10 cellular contexts compared by ENCODE assay signal in the genomic region with DNA sequence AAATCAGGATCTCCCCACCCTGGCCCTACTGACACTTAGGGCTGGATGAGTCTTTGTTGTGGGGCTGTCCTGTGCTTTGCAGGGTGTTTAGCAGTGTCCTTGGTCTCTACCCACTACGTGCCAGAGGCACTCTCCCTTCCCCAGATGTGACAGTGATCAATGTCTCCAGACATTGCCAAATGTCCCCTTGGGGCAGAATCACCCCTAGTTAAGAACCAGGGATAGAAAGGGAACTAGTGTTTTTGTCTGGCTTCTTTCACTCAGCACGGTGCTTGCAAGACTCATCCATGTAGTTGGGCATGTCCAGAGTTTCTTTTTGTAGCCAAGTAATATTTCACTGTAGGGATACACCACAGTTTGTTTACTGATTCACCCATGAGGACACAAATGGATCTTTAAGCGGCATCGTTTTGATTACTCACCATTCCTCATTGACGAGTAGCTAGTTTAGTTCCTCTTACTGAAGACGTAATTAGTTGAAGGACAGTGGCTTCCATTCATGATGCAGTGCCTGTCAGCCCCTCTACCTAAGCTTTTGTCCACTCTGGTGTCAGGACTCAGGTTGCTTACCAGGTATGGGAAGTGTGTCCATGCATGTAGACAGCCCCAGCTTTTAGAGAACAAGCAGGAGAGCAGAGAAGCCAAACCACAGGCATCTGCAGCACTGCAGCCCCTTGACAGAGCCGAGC. TPM values are rescaled to one million over a fixed set of nuclear protein-coding genes. Genes with fewer than 3 reads are reported as not detected.
DNase-seq lines count a peak whose midpoint lies in the region; ATAC-seq and TF ChIP-seq lines count a peak whose summit lies in the region.
"Had no signal": no experiment of that assay in that cellular context is flagged by ENCODE, and none has a peak within 500 bp of the region (broad histone marks: within the 10 kb centered on the region; RNA-seq: fewer than 3 reads in every experiment).

No MANE protein-coding gene starts in this region.

- no peaks in the 10 kb centered on the region for H3K9me3 Mint-ChIP-seq in mesothelial cell of epicardium

- TF ChIP-seq POLR2A in heart left ventricle (IDR thresholded peaks at IDR 0.05), result no peak
- TF ChIP-seq POLR2A in transverse colon (IDR thresholded peaks at IDR 0.05), result no peak

- intact Hi-C loops in heart left ventricle (cut with DNase I), result no loop called here
- intact Hi-C loops in left cardiac atrium (cut with DNase I), result no loop called here
- intact Hi-C loops in transverse colon (cut with DNase I; ENCODE audit: low total_unique reads), result no loop called here

- H3K4me3 ChIP-seq in heart left ventricle (no peak overlapping the region), transverse colon (no peak overlapping the region)

- H3K4me3 Mint-ChIP-seq in mesothelial cell of epicardium, result no peak overlapping the region

- peaks cover 14% of the 10 kb centered on the region for H3K36me3 Mint-ChIP-seq in mesothelial cell of epicardium

- no peaks in the 10 kb centered on the region for H3K27me3 Mint-ChIP-seq in mesothelial cell of epicardium (ENCODE audit: low read depth)

- H3K4me1 ChIP-seq in heart left ventricle, result peaks cover 12 to 93% (median 65%) of the 10 kb centered on the region in 12 donors
- peaks cover 10 to 82% (median 55%) of the 10 kb centered on the region in 4 donors for H3K4me1 ChIP-seq in transverse colon

- H3K36me3 ChIP-seq in heart left ventricle (peaks cover 0 to 78% (median 33%) of the 10 kb centered on the region in 9 donors), transverse colon (no peaks in the 10 kb centered on the region)

- WGBS in heart left ventricle, 4 donors, result 69 to 78% (median 73%) methylated on average over 7 of the region's 7 CpGs
- 39 to 75% methylated on average over 4 to 7 of the region's 7 CpGs for WGBS in transverse colon (ENCODE audit: low coverage in 1 of 2), 2 donors

- H3K27me3 ChIP-seq in heart left ventricle (no peaks in the 10 kb centered on the region), transverse colon (no peaks in the 10 kb centered on the region)

- no peak for TF ChIP-seq EP300 in transverse colon (IDR thresholded peaks at IDR 0.05; ENCODE audit: low read depth)

- no peak for TF ChIP-seq CTCF in heart left ventricle (IDR thresholded peaks at IDR 0.05)
- no peak for TF ChIP-seq CTCF in mesothelial cell of epicardium (IDR thresholded peaks at IDR 0.05; ENCODE audit: unreplicated experiment)
- no peak for TF ChIP-seq CTCF in transverse colon (IDR thresholded peaks at IDR 0.05)

- no peak for ATAC-seq in heart left ventricle
- ATAC-seq in left cardiac atrium, result no peak
- ATAC-seq in activated CD4-positive, CD25-positive, alpha-beta regulatory T cell treated with anti-CD3 and anti-CD28 coated beads, Interleukin-2, amount 50 U/mL, for 24 hours, result no peak

- H3K4me1 Mint-ChIP-seq in mesothelial cell of epicardium, result peaks cover 34% of the 10 kb centered on the region

- H3K9me3 ChIP-seq in heart left ventricle (no peaks in the 10 kb centered on the region), transverse colon (no peaks in the 10 kb centered on the region)

- H3K27ac ChIP-seq in heart left ventricle (peak overlapping the region; percentile 26 to 97 (median 85)), caudate nucleus (ENCODE audit: low read depth, low read length) (peak overlapping the region; percentile 100), transverse colon (peak overlapping the region; percentile 87 to 91 (median 88))

- peak overlapping the region; percentile 54 for H3K27ac Mint-ChIP-seq in mesothelial cell of epicardium

- in situ Hi-C loops in transverse colon (cut with MboI; ENCODE audit: low pct_ligation_motif_present in 1 of 4, low pct_unique_long_range_greater_than_20kb in 1 of 4, low sequenced_read_pairs in 3 of 4), result no loop called here

- no peak for DNase-seq in heart left ventricle
- DNase-seq in left cardiac atrium, result no peak
- DNase-seq in caudate nucleus (lab: John Stamatoyannopoulos, UW), result no peak
- no peak for DNase-seq in mesothelial cell of epicardium (ENCODE audit: low spot score in 2 of 2, unreplicated experiment in 2 of 2)
- DNase-seq in transverse colon, result no peak
- no peak for DNase-seq in stimulated activated CD4-positive, alpha-beta T cell treated with anti-CD3 and anti-CD28 coated beads, Interleukin-1b, Interleukin-23, amount 100 ng/mL, for 48 hours
- no peak for DNase-seq in hepatic stellate cell (ENCODE audit: low spot score)
- DNase-seq: activated gamma-delta T cell treated with Interleukin-2 at 50 U/mL for 16 hours, NCI-H1436 had no signal

RNA-seq across cellular contexts. Expression of gene ITGB4, which starts 26.0 kb away (rescaled TPM):
- total RNA-seq in heart left ventricle (10 to 100 TPM in 6 of 9 donors, 1 to 10 TPM in 3; 5.1 to 26.8 (median 11.0) TPM), left cardiac atrium (10 to 100 TPM; 18.9 to 26.9 TPM), mesothelial cell of epicardium (112 to 117 TPM (median 116 TPM) in 3 replicates), transverse colon (100 to 1,000 TPM; 196 to 323 (median 229) TPM)
- polyA plus RNA-seq in heart left ventricle, result 1 to 10 TPM; 4.0 to 7.5 TPM

RNA-seq across cellular contexts. Expression of gene SAP30BP, which starts 28.1 kb away (rescaled TPM):
- 10 to 100 TPM; 40.9 to 67.8 (median 54.4) TPM for total RNA-seq in heart left ventricle
- polyA plus RNA-seq in heart left ventricle, result 100 to 1,000 TPM in 1 of 2 donors, 10 to 100 TPM in 1; 59.9 to 121 TPM
- 10 to 100 TPM; 47.2 to 59.6 TPM for total RNA-seq in left cardiac atrium
- 96.0 to 109 TPM (median 106 TPM) in 3 replicates for total RNA-seq in mesothelial cell of epicardium
- 10 to 100 TPM; 49.0 to 83.8 (median 71.4) TPM for total RNA-seq in transverse colon

RNA-seq across cellular contexts. Expression of gene RECQL5, which starts 28.3 kb away (rescaled TPM):
- total RNA-seq in heart left ventricle (10 to 100 TPM in 5 of 9 donors, 1 to 10 TPM in 4; 6.0 to 15.9 (median 10.2) TPM), left cardiac atrium (10 to 100 TPM; 11.3 to 15.5 TPM), mesothelial cell of epicardium (56.9 to 63.3 TPM (median 62.6 TPM) in 3 replicates), transverse colon (100 to 1,000 TPM in 2 of 4 donors, 10 to 100 TPM in 2; 25.1 to 129 (median 80.3) TPM)
- polyA plus RNA-seq in heart left ventricle, result 10 to 100 TPM in 1 of 2 donors, 1 to 10 TPM in 1; 7.8 to 13.3 TPM
